In the genomic region with DNA sequence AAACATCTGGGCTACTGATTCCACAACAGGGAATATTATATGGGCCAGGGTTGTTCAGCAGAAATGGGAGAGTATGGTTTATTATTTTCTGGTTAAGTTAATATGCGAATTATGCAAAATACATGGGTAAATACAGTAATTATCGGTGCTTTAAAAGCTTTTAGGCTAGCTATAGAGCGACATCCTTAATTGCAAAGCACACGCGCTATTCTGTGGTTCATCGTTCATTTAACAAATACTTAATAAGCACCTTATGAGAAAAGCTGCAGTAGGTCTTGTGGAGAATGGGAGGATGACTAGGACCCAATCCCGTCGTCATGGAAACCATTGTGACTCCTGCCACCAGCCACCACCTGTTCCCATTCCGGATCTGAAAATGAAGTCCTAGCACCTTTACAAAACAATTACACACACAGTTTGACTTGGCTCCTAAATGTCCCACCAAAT, we compare ENCODE assay signal across 8 cellular contexts. TPM values are rescaled to one million over a fixed set of nuclear protein-coding genes. Genes with fewer than 3 reads are reported as not detected.
DNase-seq lines count a peak whose midpoint lies in the region; ATAC-seq and TF ChIP-seq lines count a peak whose summit lies in the region.

No MANE protein-coding gene starts in this region.

- no peaks in the 10 kb centered on the region for H3K36me3 ChIP-seq in smooth muscle cell (ENCODE audit: low read depth)

- H3K4me2 ChIP-seq in smooth muscle cell = peak overlapping the region; percentile 90

- peak overlapping the region; percentile 98 for H3K27ac Mint-ChIP-seq in activated naive CD8-positive, alpha-beta T cell treated with anti-CD3 and anti-CD28 coated beads, Interleukin-2, amount 10 ng/mL, durations not matched to agents 7 days and 5 days

- H3K9me3 Mint-ChIP-seq in activated naive CD8-positive, alpha-beta T cell treated with anti-CD3 and anti-CD28 coated beads, Interleukin-2, amount 10 ng/mL, durations not matched to agents 7 days and 5 days = peaks cover 2% of the 10 kb centered on the region

- POLR2A ChIA-PET in activated naive CD8-positive, alpha-beta T cell treated with anti-CD3 and anti-CD28 coated beads, Interleukin-2, amount 10 ng/mL, durations not matched to agents 7 days and 5 days (lab: Charles Lee) = interaction anchor here (0.6 to 2.4 kb wide), 9 partner anchors 14 to 398 kb away, joined by 3 to 10 read pairs (median 4); a partner anchor contains a TSS

- H3K27me3 ChIP-seq in smooth muscle cell (ENCODE audit: low read depth) = no peaks in the 10 kb centered on the region

- no peak for ATAC-seq in activated naive CD8-positive, alpha-beta T cell treated with anti-CD3 and anti-CD28 coated beads, Interleukin-2, amount 10 ng/mL, durations not matched to agents 7 days and 5 days (ENCODE audit: low read depth)
- no peak for ATAC-seq in GM19023 (IDR thresholded peaks at IDR 0.05; ENCODE audit: unreplicated experiment)

- H3K36me3 Mint-ChIP-seq in activated naive CD8-positive, alpha-beta T cell treated with anti-CD3 and anti-CD28 coated beads, Interleukin-2, amount 10 ng/mL, durations not matched to agents 7 days and 5 days = peaks cover 18% of the 10 kb centered on the region

- peak; percentile 27 for DNase-seq in GM13976 (ENCODE audit: low spot score)
- peak; percentile 100 for DNase-seq in NCI-H2081 (lab: John Stamatoyannopoulos, UW)
- no peak for DNase-seq in activated naive CD8-positive, alpha-beta T cell treated with anti-CD3 and anti-CD28 coated beads, Interleukin-2, amount 10 ng/mL, durations not matched to agents 7 days and 5 days
- no peak for DNase-seq in smooth muscle cell (lab: John Stamatoyannopoulos, UW; ENCODE audit: unreplicated experiment)
- DNase-seq in GF-D8 (lab: John Stamatoyannopoulos, UW) = no peak
- DNase-seq in stimulated activated naive CD4-positive, alpha-beta T cell treated with Interleukin-2 at 50 U/mL for 16 hours (lab: John Stamatoyannopoulos, UW) = no peak

- peaks cover 40% of the 10 kb centered on the region for H3K4me1 Mint-ChIP-seq in activated naive CD8-positive, alpha-beta T cell treated with anti-CD3 and anti-CD28 coated beads, Interleukin-2, amount 10 ng/mL, durations not matched to agents 7 days and 5 days

- H3F3A ChIP-seq in smooth muscle cell (ENCODE audit: low read depth) = no peaks in the 10 kb centered on the region

- in situ Hi-C loops in GM13976 (cut with MboI; ENCODE audit: low sequenced_read_pairs, unreplicated experiment) = no loop called here

- peaks cover 12% of the 10 kb centered on the region for H3K79me2 ChIP-seq in smooth muscle cell (ENCODE audit: low read depth)

- H3K4me3 ChIP-seq in iPS-18c (ENCODE audit: insufficient read depth, low read depth, low read length) (peak overlapping the region; percentile 49; the same call in 1 of the 2 replicates), smooth muscle cell (peak overlapping the region; percentile 66)

- no peaks in the 10 kb centered on the region for H3K27me3 Mint-ChIP-seq in activated naive CD8-positive, alpha-beta T cell treated with anti-CD3 and anti-CD28 coated beads, Interleukin-2, amount 10 ng/mL, durations not matched to agents 7 days and 5 days

- no peaks in the 10 kb centered on the region for H4K20me1 ChIP-seq in smooth muscle cell (ENCODE audit: low read depth)

- peak overlapping the region; percentile 76 for H3K9ac ChIP-seq in smooth muscle cell (ENCODE audit: low read depth)

- peak overlapping the region; percentile 91 for H2AFZ ChIP-seq in smooth muscle cell (ENCODE audit: low read depth)

- H3K27ac ChIP-seq in smooth muscle cell (ENCODE audit: low read depth) = peak overlapping the region; percentile 79

- no peaks in the 10 kb centered on the region for H3K9me3 ChIP-seq in iPS-18c (ENCODE audit: control insufficient read depth, insufficient read depth, low read length)
- H3K9me3 ChIP-seq in smooth muscle cell (replicated peaks; ENCODE audit: low read depth) = no peaks in the 10 kb centered on the region

- TF ChIP-seq CTCF in GM13976 (IDR thresholded peaks at IDR 0.05; ENCODE audit: borderline replicate concordance, control extremely low read depth, extremely low read depth, insufficient read depth, missing control alignments) (no peak), smooth muscle cell (IDR thresholded peaks at IDR 0.05; ENCODE audit: borderline replicate concordance, insufficient read depth, poor library complexity, severe bottlenecking) (no peak)

- H3K4me3 Mint-ChIP-seq in activated naive CD8-positive, alpha-beta T cell treated with anti-CD3 and anti-CD28 coated beads, Interleukin-2, amount 10 ng/mL, durations not matched to agents 7 days and 5 days = peak overlapping the region; percentile 100

- H3K4me1 ChIP-seq in smooth muscle cell (ENCODE audit: low read depth) = peaks cover 26% of the 10 kb centered on the region

- WGBS in smooth muscle cell (ENCODE audit: low lambda C conversion rate) = 13% methylated on average over 9 of the region's 9 CpGs

RNA-seq across cellular contexts. Expression of a gene that starts 0.6 kb away (rescaled TPM):
- total RNA-seq in activated naive CD8-positive, alpha-beta T cell treated with anti-CD3 and anti-CD28 coated beads, Interleukin-2, amount 10 ng/mL, durations not matched to agents 7 days and 5 days = 10 to 100 TPM; 27.1 to 28.7 TPM
- total RNA-seq in smooth muscle cell = 18.3 and 23.0 TPM in 2 replicates
- 27.1 and 35.1 TPM in 2 replicates for polyA plus RNA-seq in smooth muscle cell

RNA-seq across cellular contexts. Expression of a gene that starts 50.5 kb away (rescaled TPM):
- 10 to 100 TPM in 1 of 2 experiments, 1 to 10 TPM in 1; 8.7 to 11.6 TPM for total RNA-seq in activated naive CD8-positive, alpha-beta T cell treated with anti-CD3 and anti-CD28 coated beads, Interleukin-2, amount 10 ng/mL, durations not matched to agents 7 days and 5 days
- total RNA-seq in smooth muscle cell = 1,229 and 1,648 TPM in 2 replicates
- polyA plus RNA-seq in smooth muscle cell = 1,158 and 1,655 TPM in 2 replicates

Comparison
In these comparisons a context has a peak if more than half of its experiments do, and no peak if none do; other contexts are left out.
1. DNase-seq: peak in GM13976 (single experiment) and NCI-H2081 (2 of 2); none in activated naive CD8-positive, alpha-beta T cell treated with anti-CD3 and anti-CD28 coated beads, Interleukin-2, amount 10 ng/mL, durations not matched to agents 7 days and 5 days (single experiment), smooth muscle cell (single experiment), GF-D8 (single experiment) and stimulated activated naive CD4-positive, alpha-beta T cell treated with Interleukin-2 at 50 U/mL for 16 hours (single experiment).
2. RNA of a gene that starts 50.5 kb away (total RNA-seq): 1,229 to 1,648 TPM in smooth muscle cell; 8.7 to 11.6 TPM in activated naive CD8-positive, alpha-beta T cell treated with anti-CD3 and anti-CD28 coated beads, Interleukin-2, amount 10 ng/mL, durations not matched to agents 7 days and 5 days; every median in the first group is over 10 times any median in the second.